ENCODE assay signal across 20 cellular contexts in the genomic region with DNA sequence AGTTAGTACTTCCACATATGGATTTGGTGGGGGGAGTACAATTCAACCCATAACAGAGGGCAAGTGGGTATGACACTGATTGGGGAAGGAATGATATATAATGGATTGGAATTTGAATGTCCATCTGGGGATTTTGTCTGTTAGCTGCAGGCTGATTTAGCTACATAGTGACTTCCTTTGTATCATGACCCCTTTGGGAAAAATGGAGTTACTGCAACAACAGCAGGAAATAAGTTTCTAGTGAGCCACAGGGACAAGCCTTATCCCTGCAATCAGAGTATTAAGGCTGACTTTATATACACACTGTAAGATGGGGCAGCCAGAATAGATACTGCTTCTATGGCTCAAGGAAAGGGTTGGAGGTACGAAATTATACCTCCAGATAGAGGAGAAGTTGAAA.
A peak's percentile ranks its signal among the peaks of the same experiment; 100 is the strongest.
DNase-seq lines count a peak whose midpoint lies in the region; ATAC-seq, FAIRE-seq and TF ChIP-seq lines count a peak whose summit lies in the region.
"Had no signal": no experiment of that assay in that cellular context is flagged by ENCODE, and none has a peak within 500 bp of the region (broad histone marks: within the 10 kb centered on the region; RNA-seq: fewer than 3 reads in every experiment).

No MANE protein-coding gene starts in this region.

- dilution Hi-C loops in keratinocyte (cut with MboI; ENCODE audit: extremely low pct_ligation_motif_present, low sequenced_read_pairs): no loop called here

- no peak for ATAC-seq in GM19452 (IDR thresholded peaks at IDR 0.05; ENCODE audit: unreplicated experiment)

- FAIRE-seq in H54 (lab: Jason Lieb, UNC) (no peak), keratinocyte (lab: Jason Lieb, UNC) (no peak)
- FAIRE-seq: GM18507 had no signal

- H3K36me3 ChIP-seq in BJ (ENCODE audit: control insufficient read depth, insufficient read depth, low read length): no peaks in the 10 kb centered on the region
- H3K36me3 ChIP-seq in keratinocyte (ENCODE audit: control insufficient read depth in 2 of 2, extremely low read depth in 1 of 2, insufficient read depth in 2 of 2, low read length in 2 of 2): no peaks in the 10 kb centered on the region
- H3K36me3 ChIP-seq in vagina: no peaks in the 10 kb centered on the region
- H3K36me3 ChIP-seq: adrenal gland, esophagus muscularis mucosa, SJCRH30, thoracic aorta had no signal

- POLR2A ChIA-PET in BJ (lab: Charles Lee): no interaction called here

- H3K27ac ChIP-seq in keratinocyte (ENCODE audit: control insufficient read depth, insufficient read depth, low read length) (no peak overlapping the region), vagina (no peak overlapping the region)
- H3K27ac ChIP-seq: adrenal gland, esophagus muscularis mucosa, SJCRH30, thoracic aorta had no signal

- no peak overlapping the region for H3K9ac ChIP-seq in keratinocyte (ENCODE audit: control insufficient read depth, extremely low read depth, insufficient read depth, low read length)

- TF ChIP-seq POLR2A in H54 (IDR thresholded peaks at IDR 0.05; ENCODE audit: low read depth, low read length) (no peak), vagina (IDR thresholded peaks at IDR 0.05) (no peak)

- H3K4me3 ChIP-seq in BJ (ENCODE audit: low read depth, low read length) (no peak overlapping the region), keratinocyte (ENCODE audit: control insufficient read depth in 2 of 3, extremely low read depth in 1 of 3, insufficient read depth in 2 of 3, low read depth in 1 of 3, low read length in 3 of 3) (no peak overlapping the region), vagina (no peak overlapping the region)
- H3K4me3 ChIP-seq: adrenal gland, esophagus muscularis mucosa, SJCRH30, thoracic aorta had no signal

- CTCF ChIA-PET in BJ (lab: Yijun Ruan, JAX): interaction anchor here (0.7 to 1.1 kb wide), 2 partner anchors 8 to 9 kb away, joined by 3 read pairs; no protein-coding TSS in a partner anchor

- TF ChIP-seq CTCF in BJ (IDR thresholded peaks at IDR 0.05; ENCODE audit: insufficient read depth, low read depth, low read length) (peak; percentile 6; the same call in 1 of the 2 replicates), keratinocyte (optimal IDR thresholded peaks at IDR 0.05 in 1 of 3, IDR thresholded peaks at IDR 0.05 in 1 of 3, conservative IDR thresholded peaks at IDR 0.05 in 1 of 3; ENCODE audit: extremely low read depth in 1 of 3, insufficient read depth in 2 of 3, low read length in 3 of 3) (peak in 2 of 3 experiments; percentile 12 to 41), vagina (IDR thresholded peaks at IDR 0.05) (no peak)

- H3K4me2 ChIP-seq in keratinocyte (ENCODE audit: control insufficient read depth, extremely low read depth, insufficient read depth, low read depth, low read length): no peak overlapping the region

- DNase-seq in BJ (ENCODE audit: low read depth): no peak
- DNase-seq in H54 (ENCODE audit: insufficient read length, low spot score): peak; percentile 2
- DNase-seq in SK-N-DZ (ENCODE audit: low spot score): peak; percentile 9
- no peak for DNase-seq in keratinocyte (ENCODE audit: low read depth, low spot score)
- no peak for DNase-seq in HK-2 (ENCODE audit: unreplicated experiment)
- no peak for DNase-seq in vagina (ENCODE audit: extremely low spot score in 2 of 2)
- DNase-seq in NCI-H1048 (lab: John Stamatoyannopoulos, UW): no peak
- DNase-seq: activated CD4-positive, alpha-beta memory T cell treated with anti-CD3 and anti-CD28 coated beads, Interleukin-2, amount 10 ng/mL, durations not matched to agents 7 days and 5 days; adrenal gland; CD4-positive, CD25-positive, alpha-beta regulatory T cell; hippocampal formation; Karpas-422; naive B cell; NCI-H1694 treated with DMSO at 0.1 percent for 48 hours; NCI-H526 treated with DMSO at 0.1 percent for 48 hours had no signal

- H3K9me3 ChIP-seq in keratinocyte (ENCODE audit: control insufficient read depth, low read depth, low read length) (no peaks in the 10 kb centered on the region), vagina (no peaks in the 10 kb centered on the region)
- H3K9me3 ChIP-seq: adrenal gland, esophagus muscularis mucosa, SJCRH30, thoracic aorta had no signal

- H3K27me3 ChIP-seq in BJ (ENCODE audit: control insufficient read depth, insufficient read depth, low read length): peaks cover 1% of the 10 kb centered on the region; the same call in 1 of the 2 replicates
- no peaks in the 10 kb centered on the region for H3K27me3 ChIP-seq in keratinocyte (ENCODE audit: control insufficient read depth, extremely low read depth, insufficient read depth, low read length)
- no peaks in the 10 kb centered on the region for H3K27me3 ChIP-seq in vagina
- H3K27me3 ChIP-seq: adrenal gland, esophagus muscularis mucosa, SJCRH30 had no signal

- intact Hi-C loops in vagina (cut with DNase I): no loop called here

- H2AFZ ChIP-seq in keratinocyte (ENCODE audit: control insufficient read depth, low read length): no peak overlapping the region

- H3K4me1 ChIP-seq in keratinocyte (ENCODE audit: control insufficient read depth, extremely low read depth, insufficient read depth, low read length) (no peaks in the 10 kb centered on the region), vagina (no peaks in the 10 kb centered on the region)
- H3K4me1 ChIP-seq: adrenal gland, esophagus muscularis mucosa, SJCRH30 had no signal

- no peaks in the 10 kb centered on the region for H3K9me1 ChIP-seq in keratinocyte (ENCODE audit: control insufficient read depth, extremely low read depth, insufficient read depth, low read length)

- H4K20me1 ChIP-seq in keratinocyte (ENCODE audit: control insufficient read depth, extremely low read depth, insufficient read depth, low read length): no peaks in the 10 kb centered on the region

- H3K79me2 ChIP-seq in keratinocyte (ENCODE audit: control insufficient read depth, insufficient read depth, low read length): no peaks in the 10 kb centered on the region

Comparison
In these comparisons a context has a peak if more than half of its experiments do, and no peak if none do; other contexts are left out.
1. DNase-seq: peak in H54 (single experiment) and SK-N-DZ (single experiment); none in BJ (single experiment), keratinocyte (single experiment), HK-2 (single experiment), vagina (0 of 2) and NCI-H1048 (single experiment).
2. CTCF ChIP-seq: peak in BJ (single experiment) and keratinocyte (2 of 3); none in vagina (0 of 3).